ENCODE assay signal across 1 cellular context in the genomic region with DNA sequence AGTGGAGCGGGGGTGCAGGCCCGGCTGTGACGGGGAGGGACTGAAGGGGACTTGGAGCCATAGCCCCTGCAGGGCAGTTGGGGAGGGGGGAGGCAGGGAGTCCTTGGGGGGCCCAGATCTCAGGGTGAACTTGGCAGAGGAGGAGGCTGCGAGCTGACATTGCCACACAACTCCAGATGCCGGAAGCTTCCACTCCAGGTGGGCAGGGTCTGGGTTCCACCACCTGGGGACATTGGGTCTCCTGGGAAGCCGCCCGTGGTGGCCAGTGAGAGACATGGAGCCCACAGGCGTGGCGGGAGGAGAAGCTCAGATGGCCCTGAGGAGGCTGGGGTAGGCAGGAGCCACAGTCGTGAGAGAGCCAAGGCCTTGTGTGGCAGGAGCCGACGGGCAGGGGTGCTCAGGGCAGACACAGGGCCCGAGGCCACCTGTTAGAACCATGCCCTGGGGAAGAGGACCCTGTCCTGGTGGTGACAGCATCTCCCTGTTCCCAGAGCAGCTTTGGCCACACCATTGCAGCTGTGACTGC.
TF ChIP-seq lines count a peak whose summit lies in the region.

No MANE protein-coding gene starts in this region.

TF ChIP-seq in A549, 52 proteins besides CTCF, POLR2A, EP300 and RAD21:
- TF ChIP-seq HEYL (CRISPR knock-in tag; IDR thresholded peaks at IDR 0.05) (no peak), MYC (IDR thresholded peaks at IDR 0.05; ENCODE audit: borderline replicate concordance, low read length) (no peak), EHMT2 (IDR thresholded peaks at IDR 0.05; ENCODE audit: low read depth) (no peak), RARB (CRISPR knock-in tag; IDR thresholded peaks at IDR 0.05) (no peak), ZC3H11A (IDR thresholded peaks at IDR 0.05) (no peak), HOXB13 (CRISPR knock-in tag; IDR thresholded peaks at IDR 0.05; ENCODE audit: low read depth) (no peak), ZSCAN20 (CRISPR knock-in tag; IDR thresholded peaks at IDR 0.05) (no peak), FOSB (CRISPR knock-in tag; IDR thresholded peaks at IDR 0.05) (no peak), SMC3 (IDR thresholded peaks at IDR 0.05) (no peak), KDM5A (IDR thresholded peaks at IDR 0.05) (no peak), EHF (CRISPR knock-in tag; IDR thresholded peaks at IDR 0.05) (no peak), FOXS1 (CRISPR knock-in tag; IDR thresholded peaks at IDR 0.05) (no peak), HOXA7 (CRISPR knock-in tag; IDR thresholded peaks at IDR 0.05) (no peak), BHLHE40 (IDR thresholded peaks at IDR 0.05; ENCODE audit: low read depth, low read length) (no peak)
- TF ChIP-seq, protein P1, sequence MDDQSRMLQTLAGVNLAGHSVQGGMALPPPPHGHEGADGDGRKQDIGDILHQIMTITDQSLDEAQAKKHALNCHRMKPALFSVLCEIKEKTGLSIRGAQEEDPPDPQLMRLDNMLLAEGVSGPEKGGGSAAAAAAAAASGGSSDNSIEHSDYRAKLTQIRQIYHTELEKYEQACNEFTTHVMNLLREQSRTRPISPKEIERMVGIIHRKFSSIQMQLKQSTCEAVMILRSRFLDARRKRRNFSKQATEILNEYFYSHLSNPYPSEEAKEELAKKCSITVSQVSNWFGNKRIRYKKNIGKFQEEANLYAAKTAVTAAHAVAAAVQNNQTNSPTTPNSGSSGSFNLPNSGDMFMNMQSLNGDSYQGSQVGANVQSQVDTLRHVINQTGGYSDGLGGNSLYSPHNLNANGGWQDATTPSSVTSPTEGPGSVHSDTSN (IDR thresholded peaks at IDR 0.05), result no peak
- TF ChIP-seq, protein P2, sequence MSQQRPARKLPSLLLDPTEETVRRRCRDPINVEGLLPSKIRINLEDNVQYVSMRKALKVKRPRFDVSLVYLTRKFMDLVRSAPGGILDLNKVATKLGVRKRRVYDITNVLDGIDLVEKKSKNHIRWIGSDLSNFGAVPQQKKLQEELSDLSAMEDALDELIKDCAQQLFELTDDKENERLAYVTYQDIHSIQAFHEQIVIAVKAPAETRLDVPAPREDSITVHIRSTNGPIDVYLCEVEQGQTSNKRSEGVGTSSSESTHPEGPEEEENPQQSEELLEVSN (IDR thresholded peaks at IDR 0.05; ENCODE audit: borderline replicate concordance, low read depth), result no peak
- TF ChIP-seq, protein P3, sequence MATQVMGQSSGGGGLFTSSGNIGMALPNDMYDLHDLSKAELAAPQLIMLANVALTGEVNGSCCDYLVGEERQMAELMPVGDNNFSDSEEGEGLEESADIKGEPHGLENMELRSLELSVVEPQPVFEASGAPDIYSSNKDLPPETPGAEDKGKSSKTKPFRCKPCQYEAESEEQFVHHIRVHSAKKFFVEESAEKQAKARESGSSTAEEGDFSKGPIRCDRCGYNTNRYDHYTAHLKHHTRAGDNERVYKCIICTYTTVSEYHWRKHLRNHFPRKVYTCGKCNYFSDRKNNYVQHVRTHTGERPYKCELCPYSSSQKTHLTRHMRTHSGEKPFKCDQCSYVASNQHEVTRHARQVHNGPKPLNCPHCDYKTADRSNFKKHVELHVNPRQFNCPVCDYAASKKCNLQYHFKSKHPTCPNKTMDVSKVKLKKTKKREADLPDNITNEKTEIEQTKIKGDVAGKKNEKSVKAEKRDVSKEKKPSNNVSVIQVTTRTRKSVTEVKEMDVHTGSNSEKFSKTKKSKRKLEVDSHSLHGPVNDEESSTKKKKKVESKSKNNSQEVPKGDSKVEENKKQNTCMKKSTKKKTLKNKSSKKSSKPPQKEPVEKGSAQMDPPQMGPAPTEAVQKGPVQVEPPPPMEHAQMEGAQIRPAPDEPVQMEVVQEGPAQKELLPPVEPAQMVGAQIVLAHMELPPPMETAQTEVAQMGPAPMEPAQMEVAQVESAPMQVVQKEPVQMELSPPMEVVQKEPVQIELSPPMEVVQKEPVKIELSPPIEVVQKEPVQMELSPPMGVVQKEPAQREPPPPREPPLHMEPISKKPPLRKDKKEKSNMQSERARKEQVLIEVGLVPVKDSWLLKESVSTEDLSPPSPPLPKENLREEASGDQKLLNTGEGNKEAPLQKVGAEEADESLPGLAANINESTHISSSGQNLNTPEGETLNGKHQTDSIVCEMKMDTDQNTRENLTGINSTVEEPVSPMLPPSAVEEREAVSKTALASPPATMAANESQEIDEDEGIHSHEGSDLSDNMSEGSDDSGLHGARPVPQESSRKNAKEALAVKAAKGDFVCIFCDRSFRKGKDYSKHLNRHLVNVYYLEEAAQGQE (IDR thresholded peaks at IDR 0.05), result no peak
- TF ChIP-seq, protein P4, sequence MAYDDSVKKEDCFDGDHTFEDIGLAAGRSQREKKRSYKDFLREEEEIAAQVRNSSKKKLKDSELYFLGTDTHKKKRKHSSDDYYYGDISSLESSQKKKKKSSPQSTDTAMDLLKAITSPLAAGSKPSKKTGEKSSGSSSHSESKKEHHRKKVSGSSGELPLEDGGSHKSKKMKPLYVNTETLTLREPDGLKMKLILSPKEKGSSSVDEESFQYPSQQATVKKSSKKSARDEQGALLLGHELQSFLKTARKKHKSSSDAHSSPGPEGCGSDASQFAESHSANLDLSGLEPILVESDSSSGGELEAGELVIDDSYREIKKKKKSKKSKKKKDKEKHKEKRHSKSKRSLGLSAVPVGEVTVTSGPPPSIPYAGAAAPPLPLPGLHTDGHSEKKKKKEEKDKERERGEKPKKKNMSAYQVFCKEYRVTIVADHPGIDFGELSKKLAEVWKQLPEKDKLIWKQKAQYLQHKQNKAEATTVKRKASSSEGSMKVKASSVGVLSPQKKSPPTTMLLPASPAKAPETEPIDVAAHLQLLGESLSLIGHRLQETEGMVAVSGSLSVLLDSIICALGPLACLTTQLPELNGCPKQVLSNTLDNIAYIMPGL (CRISPR knock-in tag; IDR thresholded peaks at IDR 0.05; ENCODE audit: borderline replicate concordance), result no peak
